ENCODE assay signal across 16 cellular contexts in the genomic region with DNA sequence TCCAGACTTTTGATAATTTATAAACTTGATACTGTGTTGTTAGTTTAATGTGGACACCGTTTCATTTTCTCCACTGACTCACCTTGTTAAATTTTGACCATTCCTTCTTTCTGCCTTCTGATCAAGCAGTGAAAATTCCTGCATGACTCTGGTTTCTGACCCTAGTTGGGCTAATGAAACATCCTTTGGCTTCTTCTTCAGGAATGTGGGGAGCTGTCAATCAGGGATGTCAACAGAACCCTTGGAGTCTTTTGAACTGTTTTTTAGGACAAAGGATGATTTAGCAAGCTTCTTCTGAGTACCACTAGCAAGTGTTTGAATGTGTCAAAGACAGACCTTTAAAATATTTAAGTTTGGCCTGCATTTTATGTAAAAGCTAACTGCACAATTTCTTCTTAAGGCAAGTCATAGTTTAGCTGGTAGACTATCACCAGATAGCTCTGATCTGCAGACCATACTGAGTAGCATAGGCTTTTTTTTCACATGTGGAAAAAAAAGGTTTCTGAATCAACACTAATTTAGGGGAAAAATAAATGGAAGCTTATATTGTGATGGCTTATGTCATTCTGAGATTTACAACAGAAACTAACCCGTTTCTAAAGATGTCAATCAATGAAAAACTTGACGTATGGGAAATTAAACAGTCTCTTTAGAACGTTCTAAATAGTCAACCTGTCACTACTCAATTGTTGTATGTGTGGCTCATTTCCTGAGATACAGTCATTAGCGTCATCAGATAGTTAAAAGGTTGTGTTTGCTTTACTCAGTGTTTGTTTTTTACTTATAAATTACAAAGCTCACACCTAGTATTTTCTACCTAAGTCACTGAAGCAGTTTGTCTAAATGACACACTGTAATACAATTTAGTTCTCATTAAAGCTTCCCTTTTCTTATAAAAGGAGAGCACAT.
DNase-seq lines count a peak whose midpoint lies in the region; ATAC-seq and TF ChIP-seq lines count a peak whose summit lies in the region.
"Had no signal": no experiment of that assay in that cellular context is flagged by ENCODE, and none has a peak within 500 bp of the region (broad histone marks: within the 10 kb centered on the region; RNA-seq: fewer than 3 reads in every experiment).

No MANE protein-coding gene starts in this region.

- H3K4me1 Mint-ChIP-seq in effector memory CD8-positive, alpha-beta T cell (ENCODE audit: low read depth in 2 of 2) = peaks cover 0 to 17% of the 10 kb centered on the region in 2 donors
- H3K4me1 Mint-ChIP-seq in osteocyte (ENCODE audit: unreplicated experiment) = peaks cover 32% of the 10 kb centered on the region
- no peaks in the 10 kb centered on the region for H3K4me1 Mint-ChIP-seq in activated CD4-positive, alpha-beta T cell treated with anti-CD3 and anti-CD28 coated beads, Interleukin-2, amount 10 ng/mL, durations not matched to agents 24 days and 14 days
- no peaks in the 10 kb centered on the region for H3K4me1 Mint-ChIP-seq in activated CD8-positive, alpha-beta memory T cell treated with anti-CD3 and anti-CD28 coated beads, Interleukin-2, amount 10 ng/mL, durations not matched to agents 7 days and 5 days

- ATAC-seq in effector memory CD8-positive, alpha-beta T cell (replicated peaks) = peak; percentile 52
- no peak for ATAC-seq in activated CD8-positive, alpha-beta memory T cell treated with anti-CD3 and anti-CD28 coated beads, Interleukin-2, amount 10 ng/mL, durations not matched to agents 7 days and 5 days
- no peak for ATAC-seq in GM19452 (IDR thresholded peaks at IDR 0.05; ENCODE audit: unreplicated experiment)
- ATAC-seq: activated CD8-positive, alpha-beta T cell treated with anti-CD3 and anti-CD28 coated beads for 36 hours had no signal

- TF ChIP-seq CTCF in osteocyte (IDR thresholded peaks at IDR 0.05) = no peak

- H3K9me3 Mint-ChIP-seq in effector memory CD8-positive, alpha-beta T cell = no peaks in the 10 kb centered on the region
- H3K9me3 Mint-ChIP-seq in osteocyte (ENCODE audit: unreplicated experiment) = no peaks in the 10 kb centered on the region
- no peaks in the 10 kb centered on the region for H3K9me3 Mint-ChIP-seq in activated CD4-positive, alpha-beta T cell treated with anti-CD3 and anti-CD28 coated beads, Interleukin-2, amount 10 ng/mL, durations not matched to agents 24 days and 14 days
- peaks cover 5% of the 10 kb centered on the region for H3K9me3 Mint-ChIP-seq in activated CD8-positive, alpha-beta memory T cell treated with anti-CD3 and anti-CD28 coated beads, Interleukin-2, amount 10 ng/mL, durations not matched to agents 7 days and 5 days (ENCODE audit: low read depth)
- H3K9me3 Mint-ChIP-seq: activated CD8-positive, alpha-beta T cell treated with anti-CD3 and anti-CD28 coated beads for 36 hours had no signal

- DNase-seq in ELR (ENCODE audit: low read depth) = peak; percentile 17
- peak; percentile 85 for DNase-seq in NCI-H69 (lab: John Stamatoyannopoulos, UW)
- DNase-seq in effector memory CD8-positive, alpha-beta T cell = no peak
- DNase-seq in osteocyte (ENCODE audit: extremely low spot score, unreplicated experiment) = no peak
- DNase-seq in activated CD4-positive, alpha-beta T cell treated with anti-CD3 and anti-CD28 coated beads, Interleukin-2, amount 10 ng/mL, durations not matched to agents 24 days and 14 days = no peak
- no peak for DNase-seq in activated CD8-positive, alpha-beta memory T cell treated with anti-CD3 and anti-CD28 coated beads, Interleukin-2, amount 10 ng/mL, durations not matched to agents 7 days and 5 days
- no peak for DNase-seq in MV-4-11 (lab: John Stamatoyannopoulos, UW)
- DNase-seq: activated CD8-positive, alpha-beta T cell treated with anti-CD3 and anti-CD28 coated beads for 36 hours; activated gamma-delta T cell treated with Interleukin-2 at 50 U/mL for 16 hours; GF-D8; NCI-H524; nephron progenitor cell; Right ventricle myocardium superior; T-helper 9 cell had no signal

- H3K27me3 Mint-ChIP-seq in effector memory CD8-positive, alpha-beta T cell = no peaks in the 10 kb centered on the region
- H3K27me3 Mint-ChIP-seq in osteocyte (ENCODE audit: unreplicated experiment) = no peaks in the 10 kb centered on the region
- H3K27me3 Mint-ChIP-seq in activated CD4-positive, alpha-beta T cell treated with anti-CD3 and anti-CD28 coated beads, Interleukin-2, amount 10 ng/mL, durations not matched to agents 24 days and 14 days = no peaks in the 10 kb centered on the region
- H3K27me3 Mint-ChIP-seq in activated CD8-positive, alpha-beta memory T cell treated with anti-CD3 and anti-CD28 coated beads, Interleukin-2, amount 10 ng/mL, durations not matched to agents 7 days and 5 days = no peaks in the 10 kb centered on the region
- H3K27me3 Mint-ChIP-seq: activated CD8-positive, alpha-beta T cell treated with anti-CD3 and anti-CD28 coated beads for 36 hours; stimulated activated naive CD8-positive, alpha-beta T cell treated with anti-CD3 and anti-CD28 coated beads, Interleukin-15, Interleukin-2, amounts not matched to agents 100 ng/mL and 50 ng/mL, for 24 hours had no signal

- no peaks in the 10 kb centered on the region for H3K36me3 Mint-ChIP-seq in effector memory CD8-positive, alpha-beta T cell (ENCODE audit: insufficient read depth)
- H3K36me3 Mint-ChIP-seq in osteocyte (ENCODE audit: unreplicated experiment) = no peaks in the 10 kb centered on the region
- no peaks in the 10 kb centered on the region for H3K36me3 Mint-ChIP-seq in activated CD4-positive, alpha-beta T cell treated with anti-CD3 and anti-CD28 coated beads, Interleukin-2, amount 10 ng/mL, durations not matched to agents 24 days and 14 days (ENCODE audit: low read depth)
- H3K36me3 Mint-ChIP-seq in activated CD8-positive, alpha-beta memory T cell treated with anti-CD3 and anti-CD28 coated beads, Interleukin-2, amount 10 ng/mL, durations not matched to agents 7 days and 5 days = no peaks in the 10 kb centered on the region

- peak overlapping the region in 1 of 2 donors; percentile 80 for H3K27ac Mint-ChIP-seq in effector memory CD8-positive, alpha-beta T cell
- H3K27ac Mint-ChIP-seq in osteocyte (ENCODE audit: unreplicated experiment) = peak overlapping the region; percentile 41
- no peak overlapping the region for H3K27ac Mint-ChIP-seq in activated CD4-positive, alpha-beta T cell treated with anti-CD3 and anti-CD28 coated beads, Interleukin-2, amount 10 ng/mL, durations not matched to agents 24 days and 14 days
- no peak overlapping the region for H3K27ac Mint-ChIP-seq in activated CD8-positive, alpha-beta memory T cell treated with anti-CD3 and anti-CD28 coated beads, Interleukin-2, amount 10 ng/mL, durations not matched to agents 7 days and 5 days
- H3K27ac Mint-ChIP-seq: activated CD8-positive, alpha-beta T cell treated with anti-CD3 and anti-CD28 coated beads for 36 hours; nephron progenitor cell; stimulated activated naive CD8-positive, alpha-beta T cell treated with anti-CD3 and anti-CD28 coated beads, Interleukin-15, Interleukin-2, amounts not matched to agents 100 ng/mL and 50 ng/mL, for 24 hours had no signal

- no peak overlapping the region for H3K4me3 Mint-ChIP-seq in effector memory CD8-positive, alpha-beta T cell
- no peak overlapping the region for H3K4me3 Mint-ChIP-seq in osteocyte (ENCODE audit: unreplicated experiment)
- H3K4me3 Mint-ChIP-seq in activated CD4-positive, alpha-beta T cell treated with anti-CD3 and anti-CD28 coated beads, Interleukin-2, amount 10 ng/mL, durations not matched to agents 24 days and 14 days = no peak overlapping the region
- H3K4me3 Mint-ChIP-seq in activated CD8-positive, alpha-beta memory T cell treated with anti-CD3 and anti-CD28 coated beads, Interleukin-2, amount 10 ng/mL, durations not matched to agents 7 days and 5 days = no peak overlapping the region
- H3K4me3 Mint-ChIP-seq: activated CD8-positive, alpha-beta T cell treated with anti-CD3 and anti-CD28 coated beads for 36 hours; nephron progenitor cell; stimulated activated naive CD8-positive, alpha-beta T cell treated with anti-CD3 and anti-CD28 coated beads, Interleukin-15, Interleukin-2, amounts not matched to agents 100 ng/mL and 50 ng/mL, for 24 hours had no signal

- CTCF ChIA-PET in activated CD8-positive, alpha-beta memory T cell treated with anti-CD3 and anti-CD28 coated beads, Interleukin-2, amount 10 ng/mL, durations not matched to agents 7 days and 5 days (lab: Charles Lee) = no interaction called here

- intact Hi-C loops in activated CD4-positive, alpha-beta T cell treated with anti-CD3 and anti-CD28 coated beads, Interleukin-2, amount 10 ng/mL, durations not matched to agents 24 days and 14 days (cut with micrococcal nuclease) = no loop called here

Comparison
In these comparisons a context has a peak if more than half of its experiments do, and no peak if none do; other contexts are left out.
1. DNase-seq: peak in ELR (single experiment) and NCI-H69 (single experiment); none in effector memory CD8-positive, alpha-beta T cell (0 of 3), osteocyte (single experiment), activated CD4-positive, alpha-beta T cell treated with anti-CD3 and anti-CD28 coated beads, Interleukin-2, amount 10 ng/mL, durations not matched to agents 24 days and 14 days (single experiment), activated CD8-positive, alpha-beta memory T cell treated with anti-CD3 and anti-CD28 coated beads, Interleukin-2, amount 10 ng/mL, durations not matched to agents 7 days and 5 days (single experiment) and MV-4-11 (single experiment).